Comparison of ENCODE assay signal across 18 cellular contexts in genomic region chr7:3264693-3265339, GRCh38. TPM values are rescaled to one million over a fixed set of nuclear protein-coding genes. Genes with fewer than 3 reads are reported as not detected.
DNase-seq lines count a peak whose midpoint lies in the region; ATAC-seq and TF ChIP-seq lines count a peak whose summit lies in the region.
"Had no signal": no experiment of that assay in that cellular context is flagged by ENCODE, and none has a peak within 500 bp of the region (broad histone marks: within the 10 kb centered on the region; RNA-seq: fewer than 3 reads in every experiment).

No MANE protein-coding gene starts in this region.

- no peak for TF ChIP-seq CTCF in Panc1 (IDR thresholded peaks at IDR 0.05)

- peaks cover 2% of the 10 kb centered on the region for H3K79me2 ChIP-seq in trophoblast cell (ENCODE audit: control insufficient read depth, insufficient read depth, low read length, poor library complexity)

- peak overlapping the region; percentile 71 for H3K18ac ChIP-seq in trophoblast cell (ENCODE audit: low read length)

- CTCF ChIA-PET in Panc1 (lab: Charles Lee) (interaction anchor here (0.5 kb wide), 1 partner anchor 204 kb away, joined by 3 read pairs; no protein-coding TSS in a partner anchor), T-cell (lab: Charles Lee) (no interaction called here)

- H4K91ac ChIP-seq in trophoblast cell (ENCODE audit: low read depth, low read length) = peak overlapping the region; percentile 53

- no peak overlapping the region for H3K4me2 ChIP-seq in trophoblast cell (ENCODE audit: low read length)

- H4K12ac ChIP-seq in trophoblast cell (ENCODE audit: low read depth, low read length) = no peak overlapping the region

- no peaks in the 10 kb centered on the region for H3K36me3 ChIP-seq in Panc1 (ENCODE audit: control insufficient read depth, insufficient read depth, low read length)
- H3K36me3 ChIP-seq in trophoblast cell (ENCODE audit: control insufficient read depth in 1 of 2, insufficient read depth in 2 of 2, low read length in 2 of 2) = no peaks in the 10 kb centered on the region
- H3K36me3 ChIP-seq: HAP-1 had no signal

- no peak overlapping the region for H3K9ac ChIP-seq in trophoblast cell (ENCODE audit: low read length)

- intact Hi-C loops in Panc1 (cut with micrococcal nuclease; ENCODE audit: unreplicated experiment) = no loop called here

- H2BK12ac ChIP-seq in trophoblast cell (ENCODE audit: low read length) = peak overlapping the region; percentile 43

- H3K36me3 Mint-ChIP-seq in T-cell = no peaks in the 10 kb centered on the region

- POLR2A ChIA-PET in Panc1 (lab: Charles Lee) (interaction anchor here (0.6 kb wide), 3 partner anchors 177 to 1294 kb away, joined by 4 to 8 read pairs (median 6); no protein-coding TSS in a partner anchor), T-cell (lab: Charles Lee) (no interaction called here)

- in situ Hi-C loops in Panc1 (cut with HindIII; ENCODE audit: low pct_unique_long_range_greater_than_20kb, low sequenced_read_pairs) = no loop called here

- no peak overlapping the region for H2BK5ac ChIP-seq in trophoblast cell (ENCODE audit: low read depth, low read length, poor library complexity)

- H3K4me1 ChIP-seq in Panc1 (ENCODE audit: control insufficient read depth, insufficient read depth, low read length) (peaks cover 55% of the 10 kb centered on the region), trophoblast cell (ENCODE audit: control insufficient read depth in 1 of 2, insufficient read depth in 2 of 2, low read length in 2 of 2) (peaks cover 22% of the 10 kb centered on the region in 2 experiments)
- H3K4me1 ChIP-seq: HAP-1 had no signal

- no peak overlapping the region for H2AK5ac ChIP-seq in trophoblast cell (ENCODE audit: low read length)

- H3K27ac Mint-ChIP-seq in T-cell = no peak overlapping the region

- H3K4ac ChIP-seq in trophoblast cell (ENCODE audit: low read depth, low read length) = no peak overlapping the region

- no peak overlapping the region for H4K8ac ChIP-seq in trophoblast cell (ENCODE audit: low read depth, low read length)

- BruUV-seq in Panc1 (replicated peaks; lab: Mats Ljungman, UMichigan) = no TSS peak

- peak; percentile 56 for DNase-seq in DMS79 treated with DMSO at 0.1 percent for 48 hours (lab: John Stamatoyannopoulos, UW)
- DNase-seq in DMS79 (lab: John Stamatoyannopoulos, UW) = no peak
- peak; percentile 90 for DNase-seq in NCI-H146 treated with DMSO at 0.1 percent for 48 hours (lab: John Stamatoyannopoulos, UW; ENCODE audit: unreplicated experiment)
- no peak for DNase-seq in Panc1 (ENCODE audit: low read depth, low spot score)
- DNase-seq in trophoblast cell = no peak
- DNase-seq in T-cell = no peak
- no peak for DNase-seq in stimulated activated CD4-positive, alpha-beta T cell treated with anti-CD3 and anti-CD28 coated beads, Interleukin-12 subunit alpha, Interleukin-12 subunit beta, amount 100 ng/mL, for 4 hours
- DNase-seq in activated CD4-positive, alpha-beta T cell treated with anti-CD3 and anti-CD28 coated beads for 1 hour = no peak
- DNase-seq: AML-193, DND-41, IMR-90, NCI-H226, NCI-H524, Right ventricle myocardium superior had no signal

- H3K9me3 ChIP-seq in Panc1 (ENCODE audit: control insufficient read depth, insufficient read depth, low read depth, low read length) = no peaks in the 10 kb centered on the region
- H3K9me3 ChIP-seq in trophoblast cell (ENCODE audit: insufficient read depth, low read depth, low read length) = no peaks in the 10 kb centered on the region
- H3K9me3 ChIP-seq: HAP-1 had no signal

- peaks cover 33% of the 10 kb centered on the region for H3K79me1 ChIP-seq in trophoblast cell (ENCODE audit: low read length)

- H3K27ac ChIP-seq in Panc1 (ENCODE audit: low read length) (peak overlapping the region; percentile 61), trophoblast cell (ENCODE audit: low read depth, low read length) (no peak overlapping the region)
- H3K27ac ChIP-seq: 22Rv1, C4-2B had no signal

- H3K4me3 ChIP-seq in Panc1 (ENCODE audit: low read depth in 2 of 2, low read length in 2 of 2) (peak overlapping the region in 1 of 2 experiments; percentile 29; a peak in 2 of 4 replicates), trophoblast cell (ENCODE audit: low read depth, low read length) (no peak overlapping the region)
- H3K4me3 ChIP-seq: HAP-1 had no signal

- H3K27me3 Mint-ChIP-seq in T-cell = peaks cover 17 to 25% of the 10 kb centered on the region in 2 donors

- peak overlapping the region; percentile 19 for H2BK120ac ChIP-seq in trophoblast cell (ENCODE audit: insufficient read depth, low read length, poor library complexity)

- no peak overlapping the region for H3K4me3 Mint-ChIP-seq in T-cell

- no CpG with 5 or more reads among the region's 9 CpGs for WGBS in trophoblast cell (ENCODE audit: extremely low coverage, insufficient coverage, insufficient read length)

- no peaks in the 10 kb centered on the region for H3K9me3 Mint-ChIP-seq in T-cell

- H3K4me1 Mint-ChIP-seq in T-cell = no peaks in the 10 kb centered on the region

- no peaks in the 10 kb centered on the region for H3K27me3 ChIP-seq in Panc1 (ENCODE audit: control insufficient read depth, insufficient read depth, low read length)
- no peaks in the 10 kb centered on the region for H3K27me3 ChIP-seq in trophoblast cell (ENCODE audit: insufficient read depth, low read length)

- H2AFZ ChIP-seq in trophoblast cell (ENCODE audit: insufficient read depth, low read length, poor library complexity) = no peak overlapping the region

- peak overlapping the region; percentile 15 for H3K14ac ChIP-seq in trophoblast cell (ENCODE audit: low read length)

- H3K23ac ChIP-seq in trophoblast cell (ENCODE audit: low read length) = no peak overlapping the region

- ATAC-seq in Panc1 (peak; percentile 76), T-cell (replicated peaks in 1 of 4) (no peak)

RNA-seq across cellular contexts. Expression of gene SDK1, which starts 36.2 kb away (rescaled TPM):
- 47.4 TPM for total RNA-seq in Panc1 (2021; ENCODE audit: unreplicated experiment)
- polyA plus RNA-seq in Panc1 (2012; ENCODE audit: insufficient read length) = 67.8 TPM
- polyA plus RNA-seq in trophoblast cell (2013) = 24.7 and 25.7 TPM in 2 replicates
- total RNA-seq in T-cell = 1 to 10 TPM in 2 of 5 donors, under 1 TPM in 3; 0.47 to 1.7 (median 0.63) TPM
- total RNA-seq: G401 had no signal

Comparison
In these comparisons a context has a peak if more than half of its experiments do, and no peak if none do; other contexts are left out.
1. DNase-seq: peak in DMS79 treated with DMSO at 0.1 percent for 48 hours (single experiment) and NCI-H146 treated with DMSO at 0.1 percent for 48 hours (single experiment); none in DMS79 (single experiment), Panc1 (single experiment), trophoblast cell (0 of 2), T-cell (0 of 34), stimulated activated CD4-positive, alpha-beta T cell treated with anti-CD3 and anti-CD28 coated beads, Interleukin-12 subunit alpha, Interleukin-12 subunit beta, amount 100 ng/mL, for 4 hours (single experiment) and activated CD4-positive, alpha-beta T cell treated with anti-CD3 and anti-CD28 coated beads for 1 hour (single experiment).
2. RNA of gene SDK1, which starts 36.2 kb away (total RNA-seq): 47.4 TPM in Panc1 (single experiment); 0.47 to 1.7 TPM in T-cell; every median in the first group is over 10 times any median in the second.